26 cellular contexts compared by ENCODE assay signal in the genomic region with DNA sequence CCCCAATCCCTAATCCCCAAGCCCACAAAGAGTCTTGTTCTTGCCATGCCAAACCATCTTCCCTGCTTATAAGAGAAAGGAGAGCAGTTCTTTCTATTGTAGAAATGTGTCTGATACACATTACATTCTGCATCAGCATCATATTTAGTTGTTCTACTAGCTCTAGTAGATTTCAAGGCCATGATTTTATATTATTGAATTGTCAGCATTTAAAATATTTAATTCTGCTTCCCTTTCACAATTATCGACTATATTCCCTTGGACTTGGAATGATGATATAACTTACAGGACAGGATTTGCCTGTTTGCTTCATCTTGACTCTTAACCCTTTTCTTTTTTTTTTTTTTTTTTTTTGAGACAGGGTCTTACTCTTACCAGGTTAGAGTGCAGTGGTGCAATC. TPM values are rescaled to one million over a fixed set of nuclear protein-coding genes. Genes with fewer than 3 reads are reported as not detected.
"Had no signal": no experiment of that assay in that cellular context is flagged by ENCODE, and none has a peak within 500 bp of the region (broad histone marks: within the 10 kb centered on the region; RNA-seq: fewer than 3 reads in every experiment).

No MANE protein-coding gene starts in this region.

- FAIRE-seq: HTR-8/SVneo had no signal

- H3K36me3 ChIP-seq: Peyer's patch, SJSA1 had no signal

- H3K27me3 ChIP-seq: Peyer's patch, SJSA1 had no signal

- H3K27ac ChIP-seq: HL-60, KMS-11, PC-9, Peyer's patch, SJSA1, SK-N-MC had no signal

- H3K4me3 ChIP-seq: PC-9, Peyer's patch, SJSA1, SK-N-MC had no signal

- H3K9me3 ChIP-seq: Peyer's patch, SJSA1 had no signal

- H3K4me1 ChIP-seq: Peyer's patch, SJSA1 had no signal

- DNase-seq: Kasumi-1, MM.1S, NCI-H1092 treated with DMSO at 0.1 percent for 48 hours, NCI-H1436, NCI-H187, NCI-H2029, NCI-H2081 treated with DMSO at 0.1 percent for 48 hours, NCI-H2171, NCI-H226, NCI-H446, NCI-H510A, NCI-H524 treated with DMSO at 0.1 percent for 48 hours, NCI-H748 treated with DMSO at 0.1 percent for 48 hours, PC-9, Peyer's patch, Right ventricle myocardium superior, SIG-M5 had no signal

RNA-seq across cellular contexts. Expression of gene PDC, which starts 35.5 kb away (rescaled TPM):
- total RNA-seq: M059J; OCI-LY7; PC-9; Peyer's patch; Right ventricle myocardium superior; RPMI7951; SJSA1; T-helper 1 cell treated with Interleukin-12 subunit alpha and Interleukin-12 subunit beta and Interleukin-4 antibody, amounts not matched to agents 30 ng/mL and 1 ng/mL, for 36 hours had no signal
